In the genomic region with DNA sequence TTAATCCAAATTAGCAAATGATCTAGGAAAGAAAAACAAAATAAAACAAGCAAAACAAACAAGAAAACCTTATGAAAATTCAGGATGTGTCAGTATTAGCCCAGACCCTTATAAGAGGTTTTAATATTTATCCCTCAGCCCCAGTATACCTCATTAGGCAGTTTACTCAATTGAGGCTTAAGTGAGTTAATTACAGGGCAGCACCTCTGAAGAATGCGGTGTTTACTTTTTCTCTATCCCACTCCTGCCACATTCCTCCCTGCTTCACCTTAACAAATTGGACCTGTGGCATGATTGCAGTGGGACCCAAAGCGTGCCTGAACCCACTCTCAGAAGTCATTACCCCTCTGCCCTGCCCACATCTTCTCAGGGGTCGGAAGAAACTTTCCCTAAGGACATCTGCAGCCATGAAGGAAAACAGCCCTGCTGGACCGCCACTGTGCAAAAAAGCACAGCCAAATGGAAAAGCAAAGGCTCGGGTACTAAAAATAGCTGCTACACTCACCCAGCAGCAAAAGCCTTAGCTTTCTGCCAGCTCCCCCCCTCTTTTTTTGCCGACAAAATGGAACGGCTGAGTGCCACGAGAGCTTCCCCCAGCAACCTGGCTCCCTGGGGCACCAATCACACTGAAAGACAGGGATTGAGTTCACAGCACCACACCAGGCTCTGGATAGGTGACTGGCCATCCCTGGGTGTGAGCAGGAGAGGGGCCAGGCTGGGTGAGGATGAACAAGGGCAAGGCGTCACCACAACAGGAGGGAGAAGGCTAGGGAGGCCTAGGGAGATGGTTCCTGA, we compare ENCODE assay signal across 10 cellular contexts.
DNase-seq lines count a peak whose midpoint lies in the region; ATAC-seq and TF ChIP-seq lines count a peak whose summit lies in the region.
"Had no signal": no experiment of that assay in that cellular context is flagged by ENCODE, and none has a peak within 500 bp of the region (broad histone marks: within the 10 kb centered on the region; RNA-seq: fewer than 3 reads in every experiment).

No MANE protein-coding gene starts in this region.

- intact Hi-C loops in left lung (cut with DNase I), result no loop called here

- H4K20me1 ChIP-seq in smooth muscle cell (ENCODE audit: low read depth), result peaks cover 41% of the 10 kb centered on the region

- H3K4me3 ChIP-seq in left lung, result no peak overlapping the region
- H3K4me3 ChIP-seq in smooth muscle cell, result no peak overlapping the region

- no peaks in the 10 kb centered on the region for H3K27me3 ChIP-seq in left lung
- H3K27me3 ChIP-seq in smooth muscle cell (ENCODE audit: low read depth), result no peaks in the 10 kb centered on the region

- peaks cover 9 to 25% of the 10 kb centered on the region in 2 donors for H3K4me1 ChIP-seq in left lung
- H3K4me1 ChIP-seq in smooth muscle cell (ENCODE audit: low read depth), result peaks cover 12% of the 10 kb centered on the region

- peaks cover 0 to 14% of the 10 kb centered on the region in 2 donors for H3K36me3 ChIP-seq in left lung
- H3K36me3 ChIP-seq in smooth muscle cell (ENCODE audit: low read depth), result no peaks in the 10 kb centered on the region

- H3F3A ChIP-seq in smooth muscle cell (ENCODE audit: low read depth), result no peaks in the 10 kb centered on the region

- 39% methylated on average over 9 of the region's 9 CpGs for WGBS in smooth muscle cell (ENCODE audit: low lambda C conversion rate)

- H3K27ac ChIP-seq in caudate nucleus (ENCODE audit: low read depth, low read length), result peak overlapping the region; percentile 89
- peak overlapping the region; percentile 48 to 58 for H3K27ac ChIP-seq in left lung
- H3K27ac ChIP-seq in smooth muscle cell (ENCODE audit: low read depth), result peak overlapping the region; percentile 76

- H3K9me3 ChIP-seq in left lung, result no peaks in the 10 kb centered on the region
- no peaks in the 10 kb centered on the region for H3K9me3 ChIP-seq in smooth muscle cell (replicated peaks; ENCODE audit: low read depth)

- peak overlapping the region; percentile 57 for H2AFZ ChIP-seq in smooth muscle cell (ENCODE audit: low read depth)

- peak overlapping the region; percentile 6 for H3K9ac ChIP-seq in smooth muscle cell (ENCODE audit: low read depth)

- TF ChIP-seq CTCF in left lung (IDR thresholded peaks at IDR 0.05), result no peak
- TF ChIP-seq CTCF in smooth muscle cell (IDR thresholded peaks at IDR 0.05; ENCODE audit: borderline replicate concordance, insufficient read depth, poor library complexity, severe bottlenecking), result no peak

- ATAC-seq in left lung, result peak; percentile 64
- no peak for ATAC-seq in GM18861 (IDR thresholded peaks at IDR 0.05; ENCODE audit: unreplicated experiment)

- peak overlapping the region; percentile 59 for H3K4me2 ChIP-seq in smooth muscle cell

- DNase-seq in LHCN-M2 (ENCODE audit: low read depth) (peak; percentile 36), caudate nucleus (lab: John Stamatoyannopoulos, UW) (peak in 43 of 61 donors; percentile 26 to 89 (median 53)), left lung (no peak), smooth muscle cell (lab: John Stamatoyannopoulos, UW; ENCODE audit: unreplicated experiment) (no peak), COLO668 (lab: John Stamatoyannopoulos, UW; ENCODE audit: unreplicated experiment) (no peak), CD1c-positive myeloid dendritic cell (ENCODE audit: extremely low spot score) (no peak)
- DNase-seq in activated CD4-positive, alpha-beta T cell treated with anti-CD3 and anti-CD28 coated beads, Interleukin-2, amount 50 U/mL, for 4 hours, result no peak
- DNase-seq: dermis blood vessel endothelial cell, Karpas-422 had no signal

- peaks cover 26% of the 10 kb centered on the region for H3K79me2 ChIP-seq in smooth muscle cell (ENCODE audit: low read depth)

Comparison
In these comparisons a context has a peak if more than half of its experiments do, and no peak if none do; other contexts are left out.
1. DNase-seq: peak in LHCN-M2 (single experiment) and caudate nucleus (43 of 61); none in left lung (0 of 2), smooth muscle cell (single experiment), activated CD4-positive, alpha-beta T cell treated with anti-CD3 and anti-CD28 coated beads, Interleukin-2, amount 50 U/mL, for 4 hours (0 of 2), COLO668 (single experiment) and CD1c-positive myeloid dendritic cell (single experiment).
2. Peak in every context shown above with its lines, with median percentiles within 50 percentile points of each other: H3K27ac ChIP-seq.